ENCODE assay signal across 8 cellular contexts in the genomic region with DNA sequence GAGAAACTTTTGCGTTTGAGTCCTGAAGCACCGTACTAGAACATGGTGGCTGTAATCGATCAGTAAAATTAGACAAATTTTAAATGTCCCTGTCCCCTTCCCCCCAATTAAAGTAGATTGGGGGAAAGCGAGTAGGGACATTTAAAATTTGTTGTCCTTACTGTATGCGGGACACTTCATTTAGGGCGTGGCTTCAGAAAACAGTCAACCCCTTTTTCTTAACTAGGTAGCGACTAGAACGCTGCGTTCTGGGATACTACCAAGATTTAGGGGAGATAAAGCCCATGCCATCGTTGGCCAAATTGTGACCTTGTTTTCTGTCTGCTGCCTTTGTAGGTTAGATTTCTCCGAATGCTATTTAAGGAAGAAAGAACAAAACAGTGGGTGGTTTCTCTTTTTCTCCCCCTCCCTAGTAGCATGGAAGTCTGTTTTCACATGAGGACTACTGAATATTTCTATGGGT. TPM values are rescaled to one million over a fixed set of nuclear protein-coding genes. Genes with fewer than 3 reads are reported as not detected.
DNase-seq lines count a peak whose midpoint lies in the region; ATAC-seq, FAIRE-seq and TF ChIP-seq lines count a peak whose summit lies in the region.

No MANE protein-coding gene starts in this region.

- TF ChIP-seq RAD21 in GM12878 (IDR thresholded peaks at IDR 0.05; ENCODE audit: insufficient read depth, low read depth, low read length), result no peak

- whole genome bisulfite sequencing in GM12878 (ENCODE audit: insufficient coverage, insufficient replicate concordance, low lambda C conversion rate, missing lambda C conversion rate), result 1% methylated on average over 11 of the region's 11 CpGs
- WGBS in mesenchymal stem cell, result 0% methylated on average over 7 of the region's 11 CpGs

- TF ChIP-seq CTCF in GM12878 (IDR thresholded peaks at IDR 0.05 in 2 of 3, conservative IDR thresholded peaks at IDR 0.05 in 1 of 3; ENCODE audit: control insufficient read depth in 2 of 3, extremely low read depth in 1 of 3, insufficient read depth in 1 of 3, low read depth in 3 of 3, low read length in 3 of 3), result no peak

- no peak for ATAC-seq in GM12878
- no peak for ATAC-seq in activated CD4-positive, CD25-positive, alpha-beta regulatory T cell treated with anti-CD3 and anti-CD28 coated beads, Interleukin-2, amount 50 U/mL, for 24 hours
- no peak for ATAC-seq in esophagus mucosa

- peaks cover 4% of the 10 kb centered on the region; the same call in 1 of the 2 replicates for H4K20me1 ChIP-seq in GM12878 (ENCODE audit: control insufficient read depth, insufficient read depth)

- peak; percentile 16 for DNase-seq in Daoy (ENCODE audit: low read depth)
- peak; percentile 32 for DNase-seq in LHCN-M2 (ENCODE audit: low read depth)
- DNase-seq in GM12878 (ENCODE audit: low read depth, low spot score), result no peak
- DNase-seq in mesenchymal stem cell, result peak; percentile 51
- DNase-seq in NCI-H446 (lab: John Stamatoyannopoulos, UW), result no peak
- DNase-seq in cerebellar cortex (ENCODE audit: low spot score), result no peak

- H2AFZ ChIP-seq in GM12878 (ENCODE audit: control insufficient read depth, low read depth, low read length), result peak overlapping the region; percentile 61
- H2AFZ ChIP-seq in mesenchymal stem cell (ENCODE audit: low read depth, low read length), result no peak overlapping the region

- SMC1A ChIA-PET in GM12878 (lab: Charles Lee; ENCODE audit: uncharacterized antibody, unreplicated experiment), result interaction anchor here (1.1 to 1.3 kb wide), 2 partner anchors 113 to 174 kb away, joined by 3 to 4 read pairs; no protein-coding TSS in a partner anchor

- no peak overlapping the region for H2AK5ac ChIP-seq in mesenchymal stem cell (ENCODE audit: low read length, severe bottlenecking)

- H3K79me1 ChIP-seq in mesenchymal stem cell (replicated peaks; ENCODE audit: low read length, poor library complexity, severe bottlenecking), result peaks cover 8% of the 10 kb centered on the region

- H3K23ac ChIP-seq in mesenchymal stem cell (ENCODE audit: low read length in 2 of 2), result no peak overlapping the region

- no peak overlapping the region for H3K4ac ChIP-seq in mesenchymal stem cell (ENCODE audit: low read depth in 1 of 2, low read length in 2 of 2)

- CTCF ChIA-PET in GM12878 (lab: Yijun Ruan, JAX), result interaction anchor here (0.9 to 1.9 kb wide), 4 partner anchors 13 to 237 kb away, joined by 3 to 7 read pairs (median 4); no protein-coding TSS in a partner anchor

- H4K91ac ChIP-seq in mesenchymal stem cell (ENCODE audit: low read length), result no peak overlapping the region

- intact Hi-C loops in GM12878 (cut with micrococcal nuclease; ENCODE audit: unreplicated experiment), result loop anchor here (10.0 kb wide), 1 partner anchor 183 kb away; a partner anchor contains a TSS

- H3K14ac ChIP-seq in mesenchymal stem cell (ENCODE audit: low read length in 2 of 2), result no peak overlapping the region

- H3K27me3 ChIP-seq in GM12878 (replicated peaks in 1 of 2; ENCODE audit: control insufficient read depth in 2 of 2, insufficient read depth in 2 of 2, low read length in 1 of 2) (no peaks in the 10 kb centered on the region), mesenchymal stem cell (ENCODE audit: control insufficient read depth in 1 of 2, insufficient read depth in 1 of 2, low read length in 2 of 2) (no peaks in the 10 kb centered on the region)

- TF ChIP-seq POLR2A in GM12878 (IDR thresholded peaks at IDR 0.05; ENCODE audit: low read depth, low read length), result no peak

- BruUV-seq in GM12878 (replicated peaks; lab: Mats Ljungman, UMichigan), result no TSS peak

- H3K4me3 ChIP-seq in GM12878, result peak overlapping the region; percentile 75
- peak overlapping the region in 1 of 2 experiments; percentile 96 for H3K4me3 ChIP-seq in mesenchymal stem cell (ENCODE audit: insufficient read depth in 1 of 2, low read depth in 1 of 2, low read length in 2 of 2)

- POLR2A ChIA-PET in GM12878 (lab: Charles Lee), result interaction anchor here (0.9 to 1.2 kb wide), 2 partner anchors 184 to 219 kb away, joined by 3 read pairs; no protein-coding TSS in a partner anchor

- H3K27ac ChIP-seq in GM12878 (ENCODE audit: control insufficient read depth, insufficient read depth) (peak overlapping the region; percentile 91), mesenchymal stem cell (ENCODE audit: low read length, poor library complexity, severe bottlenecking) (peak overlapping the region; percentile 33)

- FAIRE-seq in GM12878 (lab: Jason Lieb, UNC), result no peak

- H3K4me1 ChIP-seq in GM12878 (ENCODE audit: control insufficient read depth, insufficient read depth, low read length) (no peaks in the 10 kb centered on the region), mesenchymal stem cell (ENCODE audit: control insufficient read depth, insufficient read depth, low read depth, low read length) (peaks cover 2% of the 10 kb centered on the region)

- H3K18ac ChIP-seq in mesenchymal stem cell (ENCODE audit: low read depth in 1 of 2, low read length in 2 of 2), result no peak overlapping the region

- in situ Hi-C loops in GM12878 (cut with MboI), result loop anchor here (25.0 kb wide), 1 partner anchor 1750 kb away; no protein-coding TSS in a partner anchor

- H3K4me2 ChIP-seq in GM12878 (ENCODE audit: control insufficient read depth, insufficient read depth), result peak overlapping the region; percentile 89
- peak overlapping the region; percentile 54 for H3K4me2 ChIP-seq in mesenchymal stem cell (ENCODE audit: low read length, poor library complexity, severe bottlenecking)

- H2BK120ac ChIP-seq in mesenchymal stem cell (ENCODE audit: low read depth, low read length), result no peak overlapping the region

- H3K9me3 ChIP-seq in GM12878 (replicated peaks; ENCODE audit: control insufficient read depth, insufficient read depth, low read length) (no peaks in the 10 kb centered on the region), mesenchymal stem cell (ENCODE audit: control insufficient read depth, low read length) (no peaks in the 10 kb centered on the region)

- no peak overlapping the region for H2BK15ac ChIP-seq in mesenchymal stem cell (ENCODE audit: low read depth, poor library complexity, severe bottlenecking)

- H3K36me3 ChIP-seq in GM12878 (ENCODE audit: control insufficient read depth in 2 of 2, insufficient read depth in 2 of 2, low read length in 1 of 2) (peaks cover 0 to 9% of the 10 kb centered on the region in 2 experiments; a peak in 3 of 4 replicates), mesenchymal stem cell (ENCODE audit: control insufficient read depth in 1 of 2, insufficient read depth in 2 of 2, low read depth in 1 of 2, low read length in 2 of 2) (peaks cover 0 to 29% of the 10 kb centered on the region in 2 experiments)

- TF ChIP-seq EP300 in GM12878 (IDR thresholded peaks at IDR 0.05; ENCODE audit: borderline replicate concordance in 1 of 2, control insufficient read depth in 1 of 2, low read depth in 2 of 2, low read length in 2 of 2), result no peak

- H2BK5ac ChIP-seq in mesenchymal stem cell (ENCODE audit: low read depth, low read length, poor library complexity, severe bottlenecking), result no peak overlapping the region

- H2BK12ac ChIP-seq in mesenchymal stem cell (ENCODE audit: low read length in 2 of 2), result no peak overlapping the region

- H3K79me2 ChIP-seq in GM12878 (ENCODE audit: control insufficient read depth, insufficient read depth, low read length), result peaks cover 76% of the 10 kb centered on the region

- RAD21 ChIA-PET in GM12878 (lab: Charles Lee; ENCODE audit: unreplicated experiment), result interaction anchor here (1.0 kb wide), 1 partner anchor 25 kb away, joined by 3 read pairs; no protein-coding TSS in a partner anchor

- peak overlapping the region; percentile 98 for H3K9ac ChIP-seq in GM12878 (ENCODE audit: control insufficient read depth, insufficient read depth, low read length)
- peak overlapping the region; percentile 88 for H3K9ac ChIP-seq in mesenchymal stem cell (ENCODE audit: low read length)

- H4K8ac ChIP-seq in mesenchymal stem cell (ENCODE audit: low read length), result no peak overlapping the region

RNA-seq across cellular contexts. Expression of a gene that starts 1.2 kb away (rescaled TPM):
- 457 and 467 TPM in 2 replicates for total RNA-seq in Daoy (2014; rRNA removed; shearing (Covaris generic))
- total RNA-seq in LHCN-M2 (2014; rRNA removed) (194 and 265 TPM in 2 replicates), GM12878 (2014; rRNA removed) (197 and 220 TPM in 2 replicates), GM12878 (2014; rRNA removed; fragmentation: Illumina TruSeq; extraction: Trizol) (362 and 378 TPM in 2 replicates), GM12878 (2021) (172 and 182 TPM in 2 replicates), esophagus mucosa (46.5 TPM)
- polyA plus RNA-seq in LHCN-M2 (2012), result 201 TPM
- 12.2 and 17.4 TPM in 2 replicates for total RNA-seq in GM12878 (2013; cell fraction: nucleolus; rRNA removed)
- polyA plus RNA-seq in GM12878 (2011; ENCODE audit: low read depth), result 227 TPM
- polyA plus RNA-seq in GM12878 (2011; rRNA removed) (628 and 736 TPM in 2 replicates), GM12878 (2014; fragmentation: Illumina TruSeq; extraction: Trizol) (287 and 324 TPM in 2 replicates), GM12878 (2014; fragmentation: Nextera tagmentation; extraction: Ambion mirVana) (1,000 to 10,000 TPM in 1 of 2 experiments, 100 to 1,000 TPM in 1; 781 to 1,251 TPM), GM12878 (2014; rRNA removed) (215 and 315 TPM in 2 replicates), GM12878 (2016; fragmentation: Nextera tagmentation; extraction: Ambion mirVana) (100 to 1,000 TPM; 904 to 916 TPM)
- polyA plus RNA-seq in GM12878 (2011; cell fraction: cytosol; rRNA removed), result 532 and 778 TPM in 2 replicates
- 283 and 317 TPM in 2 replicates for polyA plus RNA-seq in GM12878 (2011; cell fraction: nucleus; rRNA removed)
- 258 and 269 TPM in 2 replicates for polyA plus RNA-seq in GM12878 (2012)
- 241 and 311 TPM in 2 replicates for polyA minus RNA-seq in GM12878 (2011; rRNA and poly(A)+ RNA removed)
- 88.6 and 92.8 TPM in 2 replicates for polyA minus RNA-seq in GM12878 (2011; cell fraction: cytosol; rRNA and poly(A)+ RNA removed)
- polyA minus RNA-seq in GM12878 (2011; cell fraction: nucleus; rRNA and poly(A)+ RNA removed), result 23.5 and 28.1 TPM in 2 replicates
- 74.4 TPM for polyA plus RNA-seq in mesenchymal stem cell (2013, experiment 1 of 2)
- polyA plus RNA-seq in mesenchymal stem cell (2013, experiment 2 of 2), result 72.6 TPM

RNA-seq across cellular contexts. Expression of a gene that starts 6.1 kb away (rescaled TPM):
- 21.9 and 25.7 TPM in 2 replicates for total RNA-seq in Daoy (2014; rRNA removed; shearing (Covaris generic))
- total RNA-seq in LHCN-M2 (2014; rRNA removed) (16.5 and 23.6 TPM in 2 replicates), GM12878 (2014; rRNA removed) (31.6 and 36.7 TPM in 2 replicates), GM12878 (2014; rRNA removed; fragmentation: Illumina TruSeq; extraction: Trizol) (38.2 and 39.7 TPM in 2 replicates), GM12878 (2021) (24.7 and 32.3 TPM in 2 replicates), esophagus mucosa (19.2 TPM)
- polyA plus RNA-seq in LHCN-M2 (2012), result 8.6 TPM
- 321 and 348 TPM in 2 replicates for total RNA-seq in GM12878 (2013; cell fraction: nucleolus; rRNA removed)
- 20.6 TPM for polyA plus RNA-seq in GM12878 (2011; ENCODE audit: low read depth)
- polyA plus RNA-seq in GM12878 (2011; rRNA removed) (50.5 and 60.7 TPM in 2 replicates), GM12878 (2014; fragmentation: Illumina TruSeq; extraction: Trizol) (48.3 and 67.1 TPM in 2 replicates), GM12878 (2014; fragmentation: Nextera tagmentation; extraction: Ambion mirVana) (1 to 10 TPM; 4.6 to 6.6 TPM), GM12878 (2014; rRNA removed) (31.0 and 36.8 TPM in 2 replicates), GM12878 (2016; fragmentation: Nextera tagmentation; extraction: Ambion mirVana) (10 to 100 TPM; 22.5 to 27.4 TPM)
- polyA plus RNA-seq in GM12878 (2011; cell fraction: cytosol; rRNA removed), result 24.4 and 28.6 TPM in 2 replicates
- 145 and 161 TPM in 2 replicates for polyA plus RNA-seq in GM12878 (2011; cell fraction: nucleus; rRNA removed)
- 25.4 and 30.0 TPM in 2 replicates for polyA plus RNA-seq in GM12878 (2012)
- polyA minus RNA-seq in GM12878 (2011; rRNA and poly(A)+ RNA removed), result 34.5 and 34.8 TPM in 2 replicates
- polyA minus RNA-seq in GM12878 (2011; cell fraction: cytosol; rRNA and poly(A)+ RNA removed), result 8.3 and 12.6 TPM in 2 replicates
- 43.3 and 71.2 TPM in 2 replicates for polyA minus RNA-seq in GM12878 (2011; cell fraction: nucleus; rRNA and poly(A)+ RNA removed)
- 20.4 TPM for polyA plus RNA-seq in mesenchymal stem cell (2013, experiment 1 of 2)
- 18.6 TPM for polyA plus RNA-seq in mesenchymal stem cell (2013, experiment 2 of 2)

Comparison
In these comparisons a context has a peak if more than half of its experiments do, and no peak if none do; other contexts are left out.
1. DNase-seq: peak in Daoy (single experiment), LHCN-M2 (single experiment) and mesenchymal stem cell (single experiment); none in GM12878 (single experiment), NCI-H446 (0 of 2) and cerebellar cortex (single experiment).